ENCODE assay signal across 23 cellular contexts in genomic region chrX:63929608-63930007, GRCh38.
"Had no signal": no experiment of that assay in that cellular context is flagged by ENCODE, and none has a peak within 500 bp of the region (broad histone marks: within the 10 kb centered on the region; RNA-seq: fewer than 3 reads in every experiment).

No MANE protein-coding gene starts in this region.

- H3K9me3 ChIP-seq: lower lobe of right lung, pancreas, prostate gland, suprapubic skin, tibial nerve, uterus had no signal

- DNase-seq: hypothalamus; immature natural killer cell; left cardiac atrium; lower lobe of right lung; mesenchymal stem cell; naive thymus-derived CD8-positive, alpha-beta T cell; nucleus accumbens; posterior cingulate gyrus; right cardiac atrium; stimulated activated CD4-positive, alpha-beta T cell treated with anti-CD3 and anti-CD28 coated beads, Interleukin-12 subunit alpha, Interleukin-12 subunit beta, amount 100 ng/mL, for 4 hours; stimulated activated CD4-positive, alpha-beta T cell treated with anti-CD3 and anti-CD28 coated beads, Interleukin-15, amount 100 ng/mL, for 24 hours; stimulated activated CD4-positive, alpha-beta T cell treated with anti-CD3 and anti-CD28 coated beads, Interleukin-2, amount 100 ng/mL, for 24 hours; stimulated activated CD4-positive, alpha-beta T cell treated with anti-CD3 and anti-CD28 coated beads, Interleukin-4, amount 100 ng/mL, for 1 hour; stimulated activated naive B cell treated with anti-CD40 and anti-IgM and Interleukin-4, amounts not matched to agents 10 μg/mL and 1 μg/mL and 100 μg/mL, for 72 hours; stimulated activated naive CD8-positive, alpha-beta T cell treated with anti-CD3 and anti-CD28 coated beads, Interleukin-15, Interleukin-2, amounts not matched to agents 100 U/mL and 50 U/mL, for 24 hours; uterus had no signal

- H3K27me3 ChIP-seq: pancreas, suprapubic skin, tibial nerve, uterus had no signal

- H3K27ac ChIP-seq: lower lobe of right lung, pancreas, prostate gland, skin epidermis, suprapubic skin, tibial nerve, uterus had no signal

- H3K36me3 ChIP-seq: lower lobe of right lung, pancreas, prostate gland, suprapubic skin, tibial nerve, uterus had no signal

- H3K4me1 ChIP-seq: lower lobe of right lung, pancreas, prostate gland, suprapubic skin, tibial nerve, uterus had no signal

- ATAC-seq: left cardiac atrium; left lobe of liver; naive thymus-derived CD8-positive, alpha-beta T cell; right cardiac atrium; sciatic nerve; stimulated activated naive B cell treated with anti-CD40 and anti-IgM and Interleukin-4, amounts not matched to agents 10 μg/mL and 1 μg/mL and 100 μg/mL, for 72 hours; stimulated activated naive CD8-positive, alpha-beta T cell treated with anti-CD3 and anti-CD28 coated beads, Interleukin-15, Interleukin-2, amounts not matched to agents 100 U/mL and 50 U/mL, for 24 hours had no signal

- H3K4me3 ChIP-seq: lower lobe of right lung, pancreas, prostate gland, skin epidermis, suprapubic skin, tibial nerve, uterus had no signal
